8 cellular contexts compared by ENCODE assay signal in genomic region chrX:40174594-40175415, GRCh38.
DNase-seq lines count a peak whose midpoint lies in the region; ATAC-seq and TF ChIP-seq lines count a peak whose summit lies in the region.

No MANE protein-coding gene starts in this region.

- TF ChIP-seq POLR2A in right lobe of liver (IDR thresholded peaks at IDR 0.05): no peak

- peak overlapping the region; percentile 99 for H3K27ac Mint-ChIP-seq in stimulated activated naive CD8-positive, alpha-beta T cell treated with anti-CD3 and anti-CD28 coated beads, Interleukin-15, Interleukin-2, amounts not matched to agents 100 ng/mL and 50 ng/mL, for 24 hours

- H3K4me1 Mint-ChIP-seq in stimulated activated naive CD8-positive, alpha-beta T cell treated with anti-CD3 and anti-CD28 coated beads, Interleukin-15, Interleukin-2, amounts not matched to agents 100 ng/mL and 50 ng/mL, for 24 hours (ENCODE audit: low read depth): peaks cover 49% of the 10 kb centered on the region

- peak overlapping the region; percentile 99 for H3K27ac ChIP-seq in HL-60 (replicated peaks)
- H3K27ac ChIP-seq in SK-N-MC: no peak overlapping the region
- H3K27ac ChIP-seq in right lobe of liver: peak overlapping the region; percentile 81 to 93 (median 91)

- no peaks in the 10 kb centered on the region for H3K9me3 Mint-ChIP-seq in stimulated activated naive CD8-positive, alpha-beta T cell treated with anti-CD3 and anti-CD28 coated beads, Interleukin-15, Interleukin-2, amounts not matched to agents 100 ng/mL and 50 ng/mL, for 24 hours

- ATAC-seq in right lobe of liver (peak; percentile 6 to 34 (median 16)), GM18858 (IDR thresholded peaks at IDR 0.05; ENCODE audit: unreplicated experiment) (no peak)

- peak overlapping the region; percentile 87 for H3K4me3 Mint-ChIP-seq in stimulated activated naive CD8-positive, alpha-beta T cell treated with anti-CD3 and anti-CD28 coated beads, Interleukin-15, Interleukin-2, amounts not matched to agents 100 ng/mL and 50 ng/mL, for 24 hours

- no peaks in the 10 kb centered on the region for H3K27me3 Mint-ChIP-seq in stimulated activated naive CD8-positive, alpha-beta T cell treated with anti-CD3 and anti-CD28 coated beads, Interleukin-15, Interleukin-2, amounts not matched to agents 100 ng/mL and 50 ng/mL, for 24 hours

- peak; percentile 76 for DNase-seq in GM12865 (ENCODE audit: low read depth)
- peak; percentile 26 to 36 for DNase-seq in HL-60 (ENCODE audit: low read depth in 1 of 2, low spot score in 1 of 2)
- no peak for DNase-seq in SK-N-MC (ENCODE audit: low read depth, low spot score)
- DNase-seq in choroid plexus epithelial cell (ENCODE audit: low read depth): peak; percentile 68
- DNase-seq in right lobe of liver: peak; percentile 51 to 65 (median 57)
- DNase-seq in AML-193 (lab: John Stamatoyannopoulos, UW): no peak

- intact Hi-C loops in right lobe of liver (cut with DNase I): loop anchor here in 1 of 2 donors (5.0 to 10.0 kb wide), 2 partner anchors 78 to 160 kb away; partner anchors contain the start of gene BCOR

- no peak overlapping the region for H3K9ac ChIP-seq in SK-N-MC (ENCODE audit: insufficient read length)

- H3K4me3 ChIP-seq in GM12865 (ENCODE audit: low read depth, low read length) (peak overlapping the region; percentile 59), HL-60 (replicated peaks; ENCODE audit: insufficient read depth, low read length) (peak overlapping the region; percentile 27; the same call in 1 of the 2 replicates), SK-N-MC (peak overlapping the region; percentile 15; the same call in 1 of the 2 replicates), choroid plexus epithelial cell (ENCODE audit: low read depth, low read length) (peak overlapping the region; percentile 60), right lobe of liver (peak overlapping the region; percentile 49 to 59 (median 58))

- H3K9me3 ChIP-seq in SK-N-MC (ENCODE audit: low read depth, low read length) (no peaks in the 10 kb centered on the region), right lobe of liver (no peaks in the 10 kb centered on the region)

- no peak for TF ChIP-seq CTCF in GM12865 (IDR thresholded peaks at IDR 0.05; ENCODE audit: insufficient read depth, low read depth, low read length, missing control alignments)
- TF ChIP-seq CTCF in HL-60 (IDR thresholded peaks at IDR 0.05; ENCODE audit: insufficient read depth, low read length): no peak
- TF ChIP-seq CTCF in choroid plexus epithelial cell (conservative IDR thresholded peaks at IDR 0.05; ENCODE audit: low read depth, low read length): no peak
- no peak for TF ChIP-seq CTCF in right lobe of liver (IDR thresholded peaks at IDR 0.05)

- peaks cover 4% of the 10 kb centered on the region for H3K27me3 ChIP-seq in HL-60 (ENCODE audit: insufficient read depth, poor library complexity, severe bottlenecking)
- H3K27me3 ChIP-seq in right lobe of liver: no peaks in the 10 kb centered on the region

- WGBS in right lobe of liver (ENCODE audit: insufficient coverage, low coverage, low lambda C conversion rate, missing lambda C conversion rate): 13% methylated on average over 27 of the region's 56 CpGs

- H3K36me3 ChIP-seq in SK-N-MC (ENCODE audit: insufficient read depth, low read length) (no peaks in the 10 kb centered on the region), right lobe of liver (no peaks in the 10 kb centered on the region)

- H3K36me3 Mint-ChIP-seq in stimulated activated naive CD8-positive, alpha-beta T cell treated with anti-CD3 and anti-CD28 coated beads, Interleukin-15, Interleukin-2, amounts not matched to agents 100 ng/mL and 50 ng/mL, for 24 hours (ENCODE audit: low read depth): peaks cover 4% of the 10 kb centered on the region

- peaks cover 0 to 20% (median 10%) of the 10 kb centered on the region in 4 donors for H3K4me1 ChIP-seq in right lobe of liver

Comparison
In these comparisons a context has a peak if more than half of its experiments do, and no peak if none do; other contexts are left out.
1. DNase-seq: peak in GM12865 (single experiment), HL-60 (2 of 2), choroid plexus epithelial cell (single experiment) and right lobe of liver (3 of 3); none in SK-N-MC (single experiment) and AML-193 (0 of 2).
2. Peak in every context shown above with its lines, with median percentiles within 50 percentile points of each other: H3K4me3 ChIP-seq.